In genomic region chr10:89217057-89217990, GRCh38 we compare ENCODE assay signal across 8 cellular contexts. TPM values are rescaled to one million over a fixed set of nuclear protein-coding genes. Genes with fewer than 3 reads are reported as not detected.
DNase-seq lines count a peak whose midpoint lies in the region; ATAC-seq lines count a peak whose summit lies in the region.

No MANE protein-coding gene starts in this region.

- H3K27ac Mint-ChIP-seq in stimulated activated memory B cell treated with anti-CD40 and anti-IgM and Interleukin-4, amounts not matched to agents 10 μg/mL and 1 μg/mL and 100 μg/mL, for 72 hours, result no peak overlapping the region

- peaks cover 12% of the 10 kb centered on the region for H3K36me3 Mint-ChIP-seq in stimulated activated memory B cell treated with anti-CD40 and anti-IgM and Interleukin-4, amounts not matched to agents 10 μg/mL and 1 μg/mL and 100 μg/mL, for 72 hours

- no peaks in the 10 kb centered on the region for H3K27me3 ChIP-seq in effector memory CD4-positive, alpha-beta T cell (replicated peaks; ENCODE audit: control insufficient read depth, insufficient read depth, low read length, poor library complexity, severe bottlenecking)

- no peaks in the 10 kb centered on the region for H3K9me3 Mint-ChIP-seq in stimulated activated memory B cell treated with anti-CD40 and anti-IgM and Interleukin-4, amounts not matched to agents 10 μg/mL and 1 μg/mL and 100 μg/mL, for 72 hours

- H3K4me1 ChIP-seq in effector memory CD4-positive, alpha-beta T cell (ENCODE audit: control insufficient read depth, insufficient read depth, low read length, poor library complexity, severe bottlenecking), result peaks cover 3% of the 10 kb centered on the region

- ATAC-seq in Right ventricle myocardium superior (ENCODE audit: poor library complexity), result peak; percentile 70
- no peak for ATAC-seq in Right ventricle myocardium inferior
- ATAC-seq in stimulated activated memory B cell treated with anti-CD40 and anti-IgM and Interleukin-4, amounts not matched to agents 10 μg/mL and 1 μg/mL and 100 μg/mL, for 72 hours, result peak; percentile 34
- no peak for ATAC-seq in HG02884 (IDR thresholded peaks at IDR 0.05; ENCODE audit: unreplicated experiment)

- H3K9me3 ChIP-seq in effector memory CD4-positive, alpha-beta T cell (ENCODE audit: control insufficient read depth, low read length), result no peaks in the 10 kb centered on the region

- intact Hi-C loops in Right ventricle myocardium superior (cut with DNase I) (loop anchor here (5.0 to 10.0 kb wide), 2 partner anchors 280 to 383 kb away; no protein-coding TSS in a partner anchor), Right ventricle myocardium inferior (cut with DNase I) (loop anchor here (5.0 kb wide), 1 partner anchor 380 kb away; no protein-coding TSS in a partner anchor)

- H3K36me3 ChIP-seq in effector memory CD4-positive, alpha-beta T cell (ENCODE audit: control insufficient read depth, insufficient read depth, low read length), result peaks cover 15% of the 10 kb centered on the region

- no peak overlapping the region for H3K4me3 Mint-ChIP-seq in stimulated activated memory B cell treated with anti-CD40 and anti-IgM and Interleukin-4, amounts not matched to agents 10 μg/mL and 1 μg/mL and 100 μg/mL, for 72 hours

- no peak for DNase-seq in Right ventricle myocardium superior
- no peak for DNase-seq in Right ventricle myocardium inferior (ENCODE audit: missing footprints)
- DNase-seq in NCI-H446 (lab: John Stamatoyannopoulos, UW), result peak; percentile 24 to 62
- DNase-seq in activated CD4-positive, alpha-beta T cell treated with anti-CD3 and anti-CD28 coated beads, Interleukin-2, amount 50 U/mL, for 48 hours, result peak; percentile 64 to 71
- DNase-seq in effector memory CD4-positive, alpha-beta T cell, result peak; percentile 8 to 54 (median 18)
- DNase-seq in mucosa of gallbladder (ENCODE audit: low spot score), result peak; percentile 73

- H3K27me3 Mint-ChIP-seq in stimulated activated memory B cell treated with anti-CD40 and anti-IgM and Interleukin-4, amounts not matched to agents 10 μg/mL and 1 μg/mL and 100 μg/mL, for 72 hours, result no peaks in the 10 kb centered on the region

- no peak overlapping the region for H3K27ac ChIP-seq in effector memory CD4-positive, alpha-beta T cell (ENCODE audit: insufficient read depth, low read length, poor library complexity, severe bottlenecking)

- no peak overlapping the region for H3K4me3 ChIP-seq in effector memory CD4-positive, alpha-beta T cell (ENCODE audit: insufficient read depth, low read depth, low read length, poor library complexity, severe bottlenecking)

- H3K4me1 Mint-ChIP-seq in stimulated activated memory B cell treated with anti-CD40 and anti-IgM and Interleukin-4, amounts not matched to agents 10 μg/mL and 1 μg/mL and 100 μg/mL, for 72 hours, result peaks cover 7% of the 10 kb centered on the region

RNA-seq across cellular contexts. Expression of gene CH25H, which starts 10.2 kb away (rescaled TPM):
- 0.22 TPM for total RNA-seq in Right ventricle myocardium superior
- 0.14 TPM for total RNA-seq in Right ventricle myocardium inferior
- 4.0 TPM for total RNA-seq in mucosa of gallbladder

RNA-seq across cellular contexts. Expression of gene LIPA, which starts 34.3 kb away (rescaled TPM):
- total RNA-seq in Right ventricle myocardium superior, result 18.0 TPM
- total RNA-seq in Right ventricle myocardium inferior, result 19.3 TPM
- 62.0 TPM for total RNA-seq in mucosa of gallbladder

Comparison
In these comparisons a context has a peak if more than half of its experiments do, and no peak if none do; other contexts are left out.
1. ATAC-seq: peak in Right ventricle myocardium superior (single experiment) and stimulated activated memory B cell treated with anti-CD40 and anti-IgM and Interleukin-4, amounts not matched to agents 10 μg/mL and 1 μg/mL and 100 μg/mL, for 72 hours (single experiment); none in Right ventricle myocardium inferior (single experiment) and HG02884 (single experiment).
2. DNase-seq: peak in NCI-H446 (2 of 2), activated CD4-positive, alpha-beta T cell treated with anti-CD3 and anti-CD28 coated beads, Interleukin-2, amount 50 U/mL, for 48 hours (2 of 2), effector memory CD4-positive, alpha-beta T cell (3 of 3) and mucosa of gallbladder (single experiment); none in Right ventricle myocardium superior (single experiment) and Right ventricle myocardium inferior (single experiment).